Comparison of ENCODE assay signal across 11 cellular contexts in genomic region chr19:16448872-16449271, GRCh38. TPM values are rescaled to one million over a fixed set of nuclear protein-coding genes. Genes with fewer than 3 reads are reported as not detected.
A peak's percentile ranks its signal among the peaks of the same experiment; 100 is the strongest.
DNase-seq lines count a peak whose midpoint lies in the region; ATAC-seq lines count a peak whose summit lies in the region.
"Not testable (repeated sequence)": the region's sequence is repeated elsewhere in the genome, so short reads cannot be mapped to it uniquely, and the experiment has no call there.
"Had no signal": no experiment of that assay in that cellular context is flagged by ENCODE, and none has a peak within 500 bp of the region (broad histone marks: within the 10 kb centered on the region; RNA-seq: fewer than 3 reads in every experiment).

No MANE protein-coding gene starts in this region.

- H3K4me3 ChIP-seq in CD4-positive, CD25-positive, alpha-beta regulatory T cell (ENCODE audit: low read depth, low read length); Karpas-422 (ENCODE audit: low read length): not testable (repeated sequence)

- not testable (repeated sequence) for H3K9me3 ChIP-seq in CD4-positive, CD25-positive, alpha-beta regulatory T cell (ENCODE audit: control insufficient read depth in 2 of 2, low read length in 2 of 2); Karpas-422 (ENCODE audit: low read length)

- H3K4me3 Mint-ChIP-seq in CD4-positive, CD25-positive, alpha-beta regulatory T cell: peak overlapping the region; percentile 1 to 55 (median 36)
- H3K4me3 Mint-ChIP-seq in T-helper 2 cell treated with Interferon-gamma antibody and Interleukin-4, amounts not matched to agents 5 μg/mL and 100 μg/mL, for 36 hours: peak overlapping the region; percentile 37
- H3K4me3 Mint-ChIP-seq in activated CD8-positive, alpha-beta memory T cell treated with anti-CD3 and anti-CD28 coated beads, Interleukin-2, amount 10 ng/mL, durations not matched to agents 7 days and 5 days: peak overlapping the region; percentile 51
- H3K4me3 Mint-ChIP-seq in activated naive CD8-positive, alpha-beta T cell treated with anti-CD3 and anti-CD28 coated beads for 36 hours: not testable (repeated sequence)
- H3K4me3 Mint-ChIP-seq in effector memory CD8-positive, alpha-beta T cell: peak overlapping the region; percentile 53 to 67
- H3K4me3 Mint-ChIP-seq in naive thymus-derived CD8-positive, alpha-beta T cell: peak overlapping the region in 4 of 10 donors; percentile 6 to 72 (median 66)
- H3K4me3 Mint-ChIP-seq in stimulated activated naive B cell treated with anti-CD40 and anti-IgM and Interleukin-4, amounts not matched to agents 10 μg/mL and 1 μg/mL and 100 μg/mL, for 72 hours: peak overlapping the region; percentile 44 to 76

- not testable (repeated sequence) for H3K36me3 ChIP-seq in CD4-positive, CD25-positive, alpha-beta regulatory T cell (ENCODE audit: control insufficient read depth, insufficient read depth, low read length); Karpas-422 (ENCODE audit: insufficient read depth, low read length)

- DNase-seq in CD4-positive, CD25-positive, alpha-beta regulatory T cell; Karpas-422; T-helper 2 cell treated with Interferon-gamma antibody and Interleukin-4, amounts not matched to agents 5 μg/mL and 100 μg/mL, for 36 hours (ENCODE audit: low spot score); activated CD8-positive, alpha-beta memory T cell treated with anti-CD3 and anti-CD28 coated beads, Interleukin-2, amount 10 ng/mL, durations not matched to agents 7 days and 5 days; activated naive CD8-positive, alpha-beta T cell treated with anti-CD3 and anti-CD28 coated beads for 36 hours; effector memory CD8-positive, alpha-beta T cell; naive thymus-derived CD8-positive, alpha-beta T cell; stimulated activated naive B cell treated with anti-CD40 and anti-IgM and Interleukin-4, amounts not matched to agents 10 μg/mL and 1 μg/mL and 100 μg/mL, for 72 hours: not testable (repeated sequence)

- H3K4me1 Mint-ChIP-seq in CD4-positive, CD25-positive, alpha-beta regulatory T cell: peaks cover 6 to 66% (median 36%) of the 10 kb centered on the region in 4 donors
- H3K4me1 Mint-ChIP-seq in T-helper 2 cell treated with Interferon-gamma antibody and Interleukin-4, amounts not matched to agents 5 μg/mL and 100 μg/mL, for 36 hours (ENCODE audit: low read depth): peaks cover 40% of the 10 kb centered on the region
- H3K4me1 Mint-ChIP-seq in activated CD8-positive, alpha-beta memory T cell treated with anti-CD3 and anti-CD28 coated beads, Interleukin-2, amount 10 ng/mL, durations not matched to agents 7 days and 5 days: peaks cover 61% of the 10 kb centered on the region
- H3K4me1 Mint-ChIP-seq in activated naive CD8-positive, alpha-beta T cell treated with anti-CD3 and anti-CD28 coated beads for 36 hours: peaks cover 50% of the 10 kb centered on the region
- H3K4me1 Mint-ChIP-seq in effector memory CD8-positive, alpha-beta T cell (ENCODE audit: low read depth in 2 of 2): peaks cover 58 to 70% of the 10 kb centered on the region in 2 donors
- H3K4me1 Mint-ChIP-seq in naive thymus-derived CD8-positive, alpha-beta T cell: peaks cover 32 to 77% (median 63%) of the 10 kb centered on the region in 4 donors
- H3K4me1 Mint-ChIP-seq in stimulated activated naive B cell treated with anti-CD40 and anti-IgM and Interleukin-4, amounts not matched to agents 10 μg/mL and 1 μg/mL and 100 μg/mL, for 72 hours: peaks cover 58 to 91% of the 10 kb centered on the region in 2 donors

- H3K27me3 Mint-ChIP-seq in CD4-positive, CD25-positive, alpha-beta regulatory T cell; T-helper 2 cell treated with Interferon-gamma antibody and Interleukin-4, amounts not matched to agents 5 μg/mL and 100 μg/mL, for 36 hours (ENCODE audit: low read depth); activated CD8-positive, alpha-beta memory T cell treated with anti-CD3 and anti-CD28 coated beads, Interleukin-2, amount 10 ng/mL, durations not matched to agents 7 days and 5 days; activated naive CD8-positive, alpha-beta T cell treated with anti-CD3 and anti-CD28 coated beads for 36 hours; effector memory CD8-positive, alpha-beta T cell; naive thymus-derived CD8-positive, alpha-beta T cell; stimulated activated naive B cell treated with anti-CD40 and anti-IgM and Interleukin-4, amounts not matched to agents 10 μg/mL and 1 μg/mL and 100 μg/mL, for 72 hours: not testable (repeated sequence)

- not testable (repeated sequence) for H3K36me3 Mint-ChIP-seq in CD4-positive, CD25-positive, alpha-beta regulatory T cell
- H3K36me3 Mint-ChIP-seq in T-helper 2 cell treated with Interferon-gamma antibody and Interleukin-4, amounts not matched to agents 5 μg/mL and 100 μg/mL, for 36 hours (ENCODE audit: low read depth): peaks cover 12% of the 10 kb centered on the region
- H3K36me3 Mint-ChIP-seq in activated CD8-positive, alpha-beta memory T cell treated with anti-CD3 and anti-CD28 coated beads, Interleukin-2, amount 10 ng/mL, durations not matched to agents 7 days and 5 days: peaks cover 14% of the 10 kb centered on the region
- peaks cover 11% of the 10 kb centered on the region for H3K36me3 Mint-ChIP-seq in activated naive CD8-positive, alpha-beta T cell treated with anti-CD3 and anti-CD28 coated beads for 36 hours
- H3K36me3 Mint-ChIP-seq in effector memory CD8-positive, alpha-beta T cell (ENCODE audit: insufficient read depth): peaks cover 16% of the 10 kb centered on the region
- H3K36me3 Mint-ChIP-seq in naive thymus-derived CD8-positive, alpha-beta T cell: peaks cover 5 to 21% (median 10%) of the 10 kb centered on the region in 3 donors
- H3K36me3 Mint-ChIP-seq in stimulated activated naive B cell treated with anti-CD40 and anti-IgM and Interleukin-4, amounts not matched to agents 10 μg/mL and 1 μg/mL and 100 μg/mL, for 72 hours: peaks cover 29 to 37% of the 10 kb centered on the region in 2 donors

- peak overlapping the region; percentile 18 for H3K27ac ChIP-seq in CD4-positive, CD25-positive, alpha-beta regulatory T cell (ENCODE audit: insufficient read depth, low read length, poor library complexity, severe bottlenecking)
- H3K27ac ChIP-seq in Karpas-422 (ENCODE audit: low read length): peak overlapping the region; percentile 99

- H3K4me2 ChIP-seq in Karpas-422 (ENCODE audit: low read depth, low read length, poor library complexity, severe bottlenecking): not testable (repeated sequence)

- POLR2A ChIA-PET in naive thymus-derived CD8-positive, alpha-beta T cell (lab: Charles Lee): interaction anchor here (1.1 kb wide), 1 partner anchor 195 kb away, joined by 8 read pairs; no protein-coding TSS in a partner anchor

- H3K9me3 Mint-ChIP-seq in CD4-positive, CD25-positive, alpha-beta regulatory T cell; T-helper 2 cell treated with Interferon-gamma antibody and Interleukin-4, amounts not matched to agents 5 μg/mL and 100 μg/mL, for 36 hours; activated CD8-positive, alpha-beta memory T cell treated with anti-CD3 and anti-CD28 coated beads, Interleukin-2, amount 10 ng/mL, durations not matched to agents 7 days and 5 days (ENCODE audit: low read depth); activated naive CD8-positive, alpha-beta T cell treated with anti-CD3 and anti-CD28 coated beads for 36 hours; effector memory CD8-positive, alpha-beta T cell; naive thymus-derived CD8-positive, alpha-beta T cell; stimulated activated naive B cell treated with anti-CD40 and anti-IgM and Interleukin-4, amounts not matched to agents 10 μg/mL and 1 μg/mL and 100 μg/mL, for 72 hours: not testable (repeated sequence)

- H3K27me3 ChIP-seq in CD4-positive, CD25-positive, alpha-beta regulatory T cell (ENCODE audit: control insufficient read depth, insufficient read depth, low read length); Karpas-422 (ENCODE audit: low read length): not testable (repeated sequence)

- not testable (repeated sequence) for ATAC-seq in CD4-positive, CD25-positive, alpha-beta regulatory T cell (ENCODE audit: low read depth in 2 of 2); activated CD8-positive, alpha-beta memory T cell treated with anti-CD3 and anti-CD28 coated beads, Interleukin-2, amount 10 ng/mL, durations not matched to agents 7 days and 5 days; effector memory CD8-positive, alpha-beta T cell (replicated peaks); naive thymus-derived CD8-positive, alpha-beta T cell; stimulated activated naive B cell treated with anti-CD40 and anti-IgM and Interleukin-4, amounts not matched to agents 10 μg/mL and 1 μg/mL and 100 μg/mL, for 72 hours (replicated peaks)

- CTCF ChIA-PET in activated CD8-positive, alpha-beta memory T cell treated with anti-CD3 and anti-CD28 coated beads, Interleukin-2, amount 10 ng/mL, durations not matched to agents 7 days and 5 days (lab: Charles Lee): interaction anchor here (0.6 kb wide), 2 partner anchors 11 to 77 kb away, joined by 3 to 4 read pairs; no protein-coding TSS in a partner anchor

- H3K4me1 ChIP-seq in CD4-positive, CD25-positive, alpha-beta regulatory T cell (ENCODE audit: control insufficient read depth, insufficient read depth, low read length, poor library complexity, severe bottlenecking): peaks cover 12% of the 10 kb centered on the region
- peaks cover 78% of the 10 kb centered on the region for H3K4me1 ChIP-seq in Karpas-422 (ENCODE audit: low read length)

- not testable (repeated sequence) for H4K20me1 ChIP-seq in Karpas-422 (ENCODE audit: insufficient read depth, low read depth, low read length)

- H3K9me2 ChIP-seq in Karpas-422 (replicated peaks; ENCODE audit: insufficient read depth, low read length): not testable (repeated sequence)

- not testable (repeated sequence) for H3K9ac ChIP-seq in Karpas-422 (ENCODE audit: low read length)

- H3K27ac Mint-ChIP-seq in CD4-positive, CD25-positive, alpha-beta regulatory T cell: peak overlapping the region in 2 of 3 donors; percentile 52 to 59
- H3K27ac Mint-ChIP-seq in T-helper 2 cell treated with Interferon-gamma antibody and Interleukin-4, amounts not matched to agents 5 μg/mL and 100 μg/mL, for 36 hours: peak overlapping the region; percentile 86
- H3K27ac Mint-ChIP-seq in activated CD8-positive, alpha-beta memory T cell treated with anti-CD3 and anti-CD28 coated beads, Interleukin-2, amount 10 ng/mL, durations not matched to agents 7 days and 5 days: peak overlapping the region; percentile 84
- peak overlapping the region; percentile 70 for H3K27ac Mint-ChIP-seq in activated naive CD8-positive, alpha-beta T cell treated with anti-CD3 and anti-CD28 coated beads for 36 hours
- H3K27ac Mint-ChIP-seq in effector memory CD8-positive, alpha-beta T cell: peak overlapping the region; percentile 88 to 92
- H3K27ac Mint-ChIP-seq in naive thymus-derived CD8-positive, alpha-beta T cell: peak overlapping the region in 9 of 10 donors; percentile 4 to 91 (median 69)
- H3K27ac Mint-ChIP-seq in stimulated activated naive B cell treated with anti-CD40 and anti-IgM and Interleukin-4, amounts not matched to agents 10 μg/mL and 1 μg/mL and 100 μg/mL, for 72 hours: peak overlapping the region; percentile 97

- H3K79me2 ChIP-seq in Karpas-422 (ENCODE audit: low read length): peaks cover 65% of the 10 kb centered on the region

- not testable (repeated sequence) for H2AFZ ChIP-seq in Karpas-422 (ENCODE audit: low read length)

RNA-seq across cellular contexts. Expression of gene EPS15L1, which starts 22.9 kb away (rescaled TPM):
- 47.8 TPM for total RNA-seq in CD4-positive, CD25-positive, alpha-beta regulatory T cell
- polyA plus RNA-seq in CD4-positive, CD25-positive, alpha-beta regulatory T cell: 1 to 10 TPM; 8.5 to 9.1 (median 8.8) TPM
- 35.9 and 65.5 TPM in 2 replicates for total RNA-seq in Karpas-422 (2014; rRNA removed; shearing (Covaris generic); ENCODE audit: low replicate concordance)
- total RNA-seq in activated CD8-positive, alpha-beta memory T cell treated with anti-CD3 and anti-CD28 coated beads, Interleukin-2, amount 10 ng/mL, durations not matched to agents 7 days and 5 days: 10 to 100 TPM; 40.7 to 42.6 TPM
- total RNA-seq in activated naive CD8-positive, alpha-beta T cell treated with anti-CD3 and anti-CD28 coated beads for 36 hours: 10 to 100 TPM; 25.1 to 25.8 TPM
- total RNA-seq in naive thymus-derived CD8-positive, alpha-beta T cell: 10 to 100 TPM; 47.0 to 47.9 TPM
- polyA plus RNA-seq in naive thymus-derived CD8-positive, alpha-beta T cell: 1 to 10 TPM; 6.8 to 9.6 (median 8.5) TPM

RNA-seq across cellular contexts. Expression of gene CALR3, which starts 47.1 kb away (rescaled TPM):
- not detected for total RNA-seq in CD4-positive, CD25-positive, alpha-beta regulatory T cell
- polyA plus RNA-seq in CD4-positive, CD25-positive, alpha-beta regulatory T cell: not detected
- 0.71 TPM in 1 of 2 replicates, not detected in the other for total RNA-seq in Karpas-422 (2014; rRNA removed; shearing (Covaris generic); ENCODE audit: low replicate concordance)
- total RNA-seq in activated CD8-positive, alpha-beta memory T cell treated with anti-CD3 and anti-CD28 coated beads, Interleukin-2, amount 10 ng/mL, durations not matched to agents 7 days and 5 days: not detected
- under 1 TPM in 1 of 2 experiments, not detected in 1; 0.16 TPM for total RNA-seq in activated naive CD8-positive, alpha-beta T cell treated with anti-CD3 and anti-CD28 coated beads for 36 hours
- not detected for total RNA-seq in naive thymus-derived CD8-positive, alpha-beta T cell
- not detected for polyA plus RNA-seq in naive thymus-derived CD8-positive, alpha-beta T cell
- total RNA-seq: GM23248, IMR-90, RPMI7951 had no signal
- polyA plus RNA-seq: GM23248, IMR-90 had no signal

RNA-seq across cellular contexts. Expression of gene C19orf44, which starts 47.3 kb away (rescaled TPM):
- 1.9 TPM for total RNA-seq in CD4-positive, CD25-positive, alpha-beta regulatory T cell
- 1 to 10 TPM in 2 of 4 donors, under 1 TPM in 1, not detected in 1; 0.76 to 1.6 (median 1.5) TPM for polyA plus RNA-seq in CD4-positive, CD25-positive, alpha-beta regulatory T cell
- total RNA-seq in Karpas-422 (2014; rRNA removed; shearing (Covaris generic); ENCODE audit: low replicate concordance): 4.7 and 15.1 TPM in 2 replicates
- 1 to 10 TPM; 3.5 to 3.6 TPM for total RNA-seq in activated CD8-positive, alpha-beta memory T cell treated with anti-CD3 and anti-CD28 coated beads, Interleukin-2, amount 10 ng/mL, durations not matched to agents 7 days and 5 days
- total RNA-seq in activated naive CD8-positive, alpha-beta T cell treated with anti-CD3 and anti-CD28 coated beads for 36 hours: 1 to 10 TPM; 2.7 to 3.0 TPM
- total RNA-seq in naive thymus-derived CD8-positive, alpha-beta T cell: 1 to 10 TPM; 4.1 to 4.4 TPM
- 1 to 10 TPM in 1 of 3 donors, under 1 TPM in 1, not detected in 1; 0.23 to 2.0 TPM for polyA plus RNA-seq in naive thymus-derived CD8-positive, alpha-beta T cell
